In genomic region chr21:34960672-34961071, GRCh38 we compare ENCODE assay signal across 17 cellular contexts.
"Had no signal": no experiment of that assay in that cellular context is flagged by ENCODE, and none has a peak within 500 bp of the region (broad histone marks: within the 10 kb centered on the region; RNA-seq: fewer than 3 reads in every experiment).

No MANE protein-coding gene starts in this region.

- H3K9me3 Mint-ChIP-seq: activated naive CD4-positive, alpha-beta T cell treated with anti-CD3 and anti-CD28 coated beads for 36 hours; naive B cell; T-helper 1 cell treated with Interleukin-12 subunit alpha and Interleukin-12 subunit beta and Interleukin-4 antibody, amounts not matched to agents 30 μg/mL and 1 μg/mL, for 36 hours had no signal

- ATAC-seq: mucosa of descending colon, right lobe of liver, upper lobe of right lung, WTC11 had no signal

- H3K4me1 ChIP-seq: breast epithelium, parathyroid adenoma, right lobe of liver had no signal

- H3K36me3 ChIP-seq: breast epithelium, right lobe of liver, upper lobe of right lung had no signal

- H3K27me3 Mint-ChIP-seq: activated CD4-positive, alpha-beta memory T cell treated with anti-CD3 and anti-CD28 coated beads, Interleukin-2, amount 10 ng/mL, durations not matched to agents 7 days and 5 days; memory B cell; naive B cell had no signal

- H3K4me3 ChIP-seq: breast epithelium, coronary artery, mucosa of descending colon, right lobe of liver, upper lobe of right lung had no signal

- H3K27me3 ChIP-seq: breast epithelium, right lobe of liver, upper lobe of right lung had no signal

- H3K27ac Mint-ChIP-seq: activated CD4-positive, alpha-beta memory T cell treated with anti-CD3 and anti-CD28 coated beads, Interleukin-2, amount 10 ng/mL, durations not matched to agents 7 days and 5 days; activated naive CD4-positive, alpha-beta T cell treated with anti-CD3 and anti-CD28 coated beads for 36 hours; memory B cell; T-helper 1 cell treated with Interleukin-12 subunit alpha and Interleukin-12 subunit beta and Interleukin-4 antibody, amounts not matched to agents 30 μg/mL and 1 μg/mL, for 36 hours; WTC11 had no signal

- H3K4me3 Mint-ChIP-seq: activated CD4-positive, alpha-beta memory T cell treated with anti-CD3 and anti-CD28 coated beads, Interleukin-2, amount 10 ng/mL, durations not matched to agents 7 days and 5 days; activated naive CD4-positive, alpha-beta T cell treated with anti-CD3 and anti-CD28 coated beads for 36 hours; memory B cell; naive B cell; T-helper 1 cell treated with Interleukin-12 subunit alpha and Interleukin-12 subunit beta and Interleukin-4 antibody, amounts not matched to agents 30 μg/mL and 1 μg/mL, for 36 hours; WTC11 had no signal

- H3K79me2 ChIP-seq: parathyroid adenoma had no signal

- DNase-seq: activated CD4-positive, alpha-beta memory T cell treated with anti-CD3 and anti-CD28 coated beads, Interleukin-2, amount 10 ng/mL, durations not matched to agents 7 days and 5 days; activated CD4-positive, alpha-beta T cell treated with anti-CD3 and anti-CD28 coated beads for 4 hours; activated CD8-positive, alpha-beta memory T cell treated with anti-CD3 and anti-CD28 coated beads, Interleukin-2, amount 50 U/mL, for 48 hours; activated naive CD4-positive, alpha-beta T cell treated with anti-CD3 and anti-CD28 coated beads for 36 hours; mucosa of descending colon; naive B cell; right lobe of liver; small intestine; stimulated activated CD4-positive, alpha-beta T cell treated with anti-CD3 and anti-CD28 coated beads, Interleukin-15, amount 100 ng/mL, for 24 hours; stimulated activated CD4-positive, alpha-beta T cell treated with anti-CD3 and anti-CD28 coated beads, Interleukin-2, amount 100 ng/mL, for 48 hours; upper lobe of right lung had no signal

- H2AFZ ChIP-seq: parathyroid adenoma had no signal

- H3K27ac ChIP-seq: breast epithelium, coronary artery, parathyroid adenoma, right lobe of liver, upper lobe of right lung had no signal

- H3K9me3 ChIP-seq: breast epithelium, mucosa of descending colon, right lobe of liver, upper lobe of right lung had no signal

- H3K36me3 Mint-ChIP-seq: WTC11 had no signal
